30 cellular contexts compared by ENCODE assay signal in genomic region chr10:93667795-93668194, GRCh38. TPM values are rescaled to one million over a fixed set of nuclear protein-coding genes. Genes with fewer than 3 reads are reported as not detected.
DNase-seq lines count a peak whose midpoint lies in the region; ATAC-seq, FAIRE-seq and TF ChIP-seq lines count a peak whose summit lies in the region.
"Had no signal": no experiment of that assay in that cellular context is flagged by ENCODE, and none has a peak within 500 bp of the region (broad histone marks: within the 10 kb centered on the region; RNA-seq: fewer than 3 reads in every experiment).

No MANE protein-coding gene starts in this region.

- H3K4me3 ChIP-seq in right lobe of liver (no peak overlapping the region), HepG2 (replicated peaks in 1 of 3; ENCODE audit: insufficient read depth in 1 of 3, low read depth in 2 of 3, low read length in 3 of 3) (no peak overlapping the region)
- H3K4me3 ChIP-seq: BLaER1, GM12878 had no signal

- H3K27ac ChIP-seq in right lobe of liver (no peak overlapping the region), HepG2 (ENCODE audit: extremely low read length, insufficient read depth, low read length) (no peak overlapping the region)
- H3K27ac ChIP-seq: 22Rv1, BLaER1 had no signal

- ATAC-seq in right lobe of liver (peak; percentile 51 to 67 (median 62)), HepG2 (no peak), left lobe of liver (peak; percentile 53), GM18867 (IDR thresholded peaks at IDR 0.05; ENCODE audit: unreplicated experiment) (no peak)
- ATAC-seq: GM12878 had no signal

- no peak overlapping the region for H3K4me2 ChIP-seq in HepG2 (ENCODE audit: low read depth, low read length)
- H3K4me2 ChIP-seq: BLaER1 had no signal

- CTCF ChIA-PET in HepG2 (lab: Yijun Ruan, JAX; ENCODE audit: low intra/inter-chr PET ratio, low total read pairs) = no interaction called here

- H3K79me2 ChIP-seq in HepG2 (ENCODE audit: insufficient read depth, low read length) = no peaks in the 10 kb centered on the region

- POLR2A ChIA-PET in HepG2 (lab: Yijun Ruan, JAX) = no interaction called here

- no peak for FAIRE-seq in HepG2 (lab: Jason Lieb, UNC)
- FAIRE-seq: GM12878, GM12892, GM18507 had no signal

- intact Hi-C loops in right lobe of liver (cut with DNase I) = no loop called here
- intact Hi-C loops in HepG2 (cut with micrococcal nuclease; ENCODE audit: unreplicated experiment) = no loop called here

- DNase-seq in right lobe of liver = no peak
- no peak for DNase-seq in HepG2 (ENCODE audit: low spot score)
- no peak for DNase-seq in left lobe of liver (ENCODE audit: low spot score)
- DNase-seq in NCI-H2081 treated with DMSO at 0.1 percent for 48 hours (lab: John Stamatoyannopoulos, UW) = no peak
- DNase-seq: ACHN; BE2C; C1 segment of cervical spinal cord; CD4-positive, alpha-beta memory T cell; CD4-positive, CD25-positive, alpha-beta regulatory T cell; CD8-positive, alpha-beta memory T cell; COR-L47; DMS 273 treated with DMSO at 0.1 percent for 48 hours; DMS153; DMS53; DMS79; DND-41; EL; GDM1 had no signal

- TF ChIP-seq CTCF in right lobe of liver (IDR thresholded peaks at IDR 0.05) (no peak), HepG2 (CRISPR knock-in tag; IDR thresholded peaks at IDR 0.05) (no peak)

- TF ChIP-seq RAD21 in HepG2 (CRISPR knock-in tag; IDR thresholded peaks at IDR 0.05) = no peak

- H3K9me3 ChIP-seq in right lobe of liver = no peaks in the 10 kb centered on the region
- H3K9me3 ChIP-seq in HepG2 (ENCODE audit: low read length) = no peaks in the 10 kb centered on the region
- H3K9me3 ChIP-seq: BE2C, BLaER1 had no signal

- H3K27me3 ChIP-seq in right lobe of liver = no peaks in the 10 kb centered on the region
- no peaks in the 10 kb centered on the region for H3K27me3 ChIP-seq in HepG2 (ENCODE audit: control insufficient read depth in 1 of 2, insufficient read depth in 2 of 2, low read length in 2 of 2)
- H3K27me3 ChIP-seq: BE2C, BLaER1 had no signal

- BruUV-seq in HepG2 (replicated peaks; lab: Mats Ljungman, UMichigan) = no TSS peak

- no peaks in the 10 kb centered on the region for H4K20me1 ChIP-seq in HepG2 (ENCODE audit: insufficient read depth, low read length)
- H4K20me1 ChIP-seq: BLaER1 had no signal

- H2AFZ ChIP-seq in HepG2 (ENCODE audit: low read length) = no peak overlapping the region

- H3K36me3 ChIP-seq in right lobe of liver (peaks cover 0 to 5% (median 0%) of the 10 kb centered on the region in 4 donors), HepG2 (replicated peaks in 1 of 2; ENCODE audit: control insufficient read depth in 1 of 2, insufficient read depth in 2 of 2, low read length in 2 of 2) (peaks cover 2 to 25% of the 10 kb centered on the region in 2 experiments; a peak in 3 of 5 replicates)
- H3K36me3 ChIP-seq: BE2C had no signal

- in situ Hi-C loops in HepG2 (cut with HindIII; ENCODE audit: extremely low pct_ligation_motif_present, low pct_unique_long_range_greater_than_20kb) = no loop called here

- no peak overlapping the region for H3K9ac ChIP-seq in HepG2 (ENCODE audit: insufficient read depth, low read depth, low read length)
- H3K9ac ChIP-seq: BLaER1 had no signal

- WGBS in right lobe of liver (ENCODE audit: insufficient coverage, low coverage, low lambda C conversion rate, missing lambda C conversion rate) = 57% methylated on average over 3 of the region's 3 CpGs
- 96% methylated on average over 3 of the region's 3 CpGs for WGBS in HepG2 (ENCODE audit: low lambda C conversion rate)

- H3K4me1 ChIP-seq in right lobe of liver (peaks cover 0 to 51% (median 22%) of the 10 kb centered on the region in 4 donors), HepG2 (ENCODE audit: insufficient read depth, low read length) (peaks cover 26% of the 10 kb centered on the region)
- H3K4me1 ChIP-seq: BE2C, BLaER1 had no signal

- TF ChIP-seq POLR2A in right lobe of liver (IDR thresholded peaks at IDR 0.05) = no peak
- no peak for TF ChIP-seq POLR2A in HepG2 (IDR thresholded peaks at IDR 0.05; ENCODE audit: insufficient read depth in 1 of 2, low read depth in 2 of 2, low read length in 2 of 2)

- TF ChIP-seq EP300 in HepG2 (IDR thresholded peaks at IDR 0.05; ENCODE audit: low read depth in 2 of 2, low read length in 2 of 2) (no peak), HepG2 (CRISPR knock-in tag; IDR thresholded peaks at IDR 0.05; ENCODE audit: borderline replicate concordance) (no peak)

TF ChIP-seq in HepG2, 621 proteins besides CTCF, POLR2A, EP300 and RAD21 (continues in another document):
- TF ChIP-seq ZNF121 (CRISPR knock-in tag; IDR thresholded peaks at IDR 0.05) (no peak), ZNF800 (CRISPR knock-in tag; IDR thresholded peaks at IDR 0.05) (no peak), CAMTA2 (CRISPR knock-in tag; IDR thresholded peaks at IDR 0.05; ENCODE audit: borderline replicate concordance) (no peak), ZNF850 (CRISPR knock-in tag; conservative IDR thresholded peaks at IDR 0.05) (no peak)

RNA-seq across cellular contexts. Expression of gene FRA10AC1, which starts 34.6 kb away (rescaled TPM):
- 1 to 10 TPM; 4.2 to 9.4 (median 6.6) TPM for total RNA-seq in right lobe of liver
- total RNA-seq in HepG2 (2016; rRNA removed; fragmentation: Illumina TruSeq; extraction: Trizol) = 5.2 and 5.3 TPM in 2 replicates
- total RNA-seq in HepG2 (2016; cell fraction: cytosol; rRNA removed; fragmentation: Illumina TruSeq; extraction: Trizol; ENCODE audit: low read depth) = 2.1 and 2.7 TPM in 2 replicates
- 5.4 and 6.3 TPM in 2 replicates for total RNA-seq in HepG2 (2016; cell fraction: insoluble cytoplasmic fraction; rRNA removed; fragmentation: Illumina TruSeq; extraction: Trizol)
- total RNA-seq in HepG2 (2016; cell fraction: membrane; rRNA removed; fragmentation: Illumina TruSeq; extraction: Trizol) = 4.5 and 4.8 TPM in 2 replicates
- total RNA-seq in HepG2 (2016; cell fraction: nucleus; rRNA removed; fragmentation: Illumina TruSeq; extraction: Trizol) = 19.1 and 24.8 TPM in 2 replicates
- polyA plus RNA-seq in HepG2 (2011; rRNA removed) = 6.4 and 7.4 TPM in 2 replicates
- polyA plus RNA-seq in HepG2 (2011; cell fraction: cytosol; rRNA removed) = 0.58 and 1.0 TPM in 2 replicates
- polyA plus RNA-seq in HepG2 (2011; cell fraction: nucleus; rRNA removed) = 7.8 and 13.9 TPM in 2 replicates
- 17.5 and 19.1 TPM in 2 replicates for polyA plus RNA-seq in HepG2 (2012)
- 1.8 and 1.9 TPM in 2 replicates for polyA plus RNA-seq in HepG2 (2016; cell fraction: cytosol; fragmentation: Illumina TruSeq; extraction: Trizol; ENCODE audit: low read depth)
- polyA plus RNA-seq in HepG2 (2016; cell fraction: insoluble cytoplasmic fraction; fragmentation: Illumina TruSeq; extraction: Trizol; ENCODE audit: low read depth) = 8.3 and 9.5 TPM in 2 replicates
- polyA plus RNA-seq in HepG2 (2016; cell fraction: membrane; fragmentation: Illumina TruSeq; extraction: Trizol; ENCODE audit: low read depth) = 2.8 and 2.9 TPM in 2 replicates
- polyA plus RNA-seq in HepG2 (2016; cell fraction: nucleus; fragmentation: Illumina TruSeq; extraction: Trizol; ENCODE audit: insufficient read depth, low read depth) = 29.1 and 30.9 TPM in 2 replicates
- polyA minus RNA-seq in HepG2 (2011; rRNA and poly(A)+ RNA removed; ENCODE audit: low replicate concordance) = 2.5 and 2.9 TPM in 2 replicates
- 1.1 and 2.6 TPM in 2 replicates for polyA minus RNA-seq in HepG2 (2011; cell fraction: cytosol; rRNA and poly(A)+ RNA removed)
- 58.6 and 62.0 TPM in 2 replicates for polyA minus RNA-seq in HepG2 (2011; cell fraction: nucleus; rRNA and poly(A)+ RNA removed)
- total RNA-seq in left lobe of liver = 2.9 TPM

RNA-seq across cellular contexts. Expression of gene PDE6C, which starts 55.5 kb away (rescaled TPM):
- total RNA-seq in right lobe of liver (not detected), HepG2 (2016; rRNA removed; fragmentation: Illumina TruSeq; extraction: Trizol) (0.39 and 0.64 TPM in 2 replicates), left lobe of liver (not detected)
- 0.18 TPM in 1 of 2 replicates, not detected in the other for total RNA-seq in HepG2 (2016; cell fraction: cytosol; rRNA removed; fragmentation: Illumina TruSeq; extraction: Trizol; ENCODE audit: low read depth)
- total RNA-seq in HepG2 (2016; cell fraction: insoluble cytoplasmic fraction; rRNA removed; fragmentation: Illumina TruSeq; extraction: Trizol) = 0.43 and 0.73 TPM in 2 replicates
- total RNA-seq in HepG2 (2016; cell fraction: membrane; rRNA removed; fragmentation: Illumina TruSeq; extraction: Trizol) = 0.21 and 0.68 TPM in 2 replicates
- total RNA-seq in HepG2 (2016; cell fraction: nucleus; rRNA removed; fragmentation: Illumina TruSeq; extraction: Trizol) = not detected in 2 replicates
- not detected in 2 replicates for polyA plus RNA-seq in HepG2 (2011; rRNA removed)
- polyA plus RNA-seq in HepG2 (2011; cell fraction: cytosol; rRNA removed) = not detected in 2 replicates
- polyA plus RNA-seq in HepG2 (2011; cell fraction: nucleus; rRNA removed) = not detected in 2 replicates
- polyA plus RNA-seq in HepG2 (2012) = 0.28 and 0.43 TPM in 2 replicates
- polyA plus RNA-seq in HepG2 (2016; cell fraction: cytosol; fragmentation: Illumina TruSeq; extraction: Trizol; ENCODE audit: low read depth) = 0.46 and 1.3 TPM in 2 replicates
- polyA plus RNA-seq in HepG2 (2016; cell fraction: insoluble cytoplasmic fraction; fragmentation: Illumina TruSeq; extraction: Trizol; ENCODE audit: low read depth) = 0.23 and 0.49 TPM in 2 replicates
- polyA plus RNA-seq in HepG2 (2016; cell fraction: membrane; fragmentation: Illumina TruSeq; extraction: Trizol; ENCODE audit: low read depth) = 0.21 and 0.65 TPM in 2 replicates
- 0.27 TPM in 1 of 2 replicates, not detected in the other for polyA plus RNA-seq in HepG2 (2016; cell fraction: nucleus; fragmentation: Illumina TruSeq; extraction: Trizol; ENCODE audit: insufficient read depth, low read depth)
- polyA minus RNA-seq in HepG2 (2011; rRNA and poly(A)+ RNA removed; ENCODE audit: low replicate concordance) = not detected in 2 replicates
- not detected in 2 replicates for polyA minus RNA-seq in HepG2 (2011; cell fraction: cytosol; rRNA and poly(A)+ RNA removed)
- polyA minus RNA-seq in HepG2 (2011; cell fraction: nucleus; rRNA and poly(A)+ RNA removed) = 0.12 TPM in 1 of 2 replicates, not detected in the other
- total RNA-seq: A172; A673; CD4-positive, alpha-beta memory T cell; CD4-positive, CD25-positive, alpha-beta regulatory T cell; CD8-positive, alpha-beta memory T cell; Daoy; G401; GM12878 had no signal
- polyA plus RNA-seq: AG04450; CD14-positive monocyte; CD4-positive, alpha-beta memory T cell; CD4-positive, CD25-positive, alpha-beta regulatory T cell; CD8-positive, alpha-beta memory T cell; GM12878 had no signal

Comparison
In these comparisons a context has a peak if more than half of its experiments do, and no peak if none do; other contexts are left out.
1. ATAC-seq: peak in right lobe of liver (4 of 4) and left lobe of liver (single experiment); none in HepG2 (single experiment) and GM18867 (single experiment).